In the genomic region with DNA sequence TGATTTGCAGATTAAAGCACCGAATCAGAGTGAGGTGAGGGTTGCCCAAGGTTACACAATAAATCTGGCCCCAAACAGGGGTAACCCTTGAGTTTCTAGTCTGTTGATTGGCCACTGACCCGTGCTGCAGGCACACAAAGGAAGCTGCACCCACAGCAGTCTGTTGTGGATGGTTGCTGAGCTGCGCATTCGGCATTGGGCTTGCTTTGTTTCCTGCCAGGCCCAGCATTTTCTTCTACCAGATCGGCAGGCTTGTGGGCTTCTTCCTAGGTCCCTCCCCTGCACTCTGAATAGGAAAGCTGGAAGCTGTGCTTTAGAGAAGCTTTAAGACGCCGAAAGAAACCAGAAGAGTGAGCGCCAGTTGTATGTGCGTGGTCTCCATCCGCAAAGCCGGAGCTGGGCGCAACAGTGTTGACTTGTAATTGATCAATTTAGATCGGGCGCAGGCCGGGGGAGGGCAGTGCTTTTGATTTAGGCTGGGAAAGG, we compare ENCODE assay signal across 8 cellular contexts. TPM values are rescaled to one million over a fixed set of nuclear protein-coding genes. Genes with fewer than 3 reads are reported as not detected.
DNase-seq lines count a peak whose midpoint lies in the region; ATAC-seq and TF ChIP-seq lines count a peak whose summit lies in the region.

No MANE protein-coding gene starts in this region.

- H3K9me3 ChIP-seq in adipocyte (ENCODE audit: control insufficient read depth, low read length): no peaks in the 10 kb centered on the region

- no peaks in the 10 kb centered on the region for H3K36me3 ChIP-seq in adipocyte (ENCODE audit: control insufficient read depth, insufficient read depth, low read length, severe bottlenecking)

- H3K4me3 ChIP-seq in NB4 (ENCODE audit: low read depth, low read length) (no peak overlapping the region), adipocyte (ENCODE audit: low read length) (peak overlapping the region; percentile 61), retinal pigment epithelial cell (ENCODE audit: low read length) (peak overlapping the region; percentile 24)

- no peaks in the 10 kb centered on the region for H3K27me3 ChIP-seq in adipocyte (replicated peaks; ENCODE audit: control insufficient read depth, insufficient read depth, low read length)

- H3K9ac ChIP-seq in adipocyte (ENCODE audit: low read length): peak overlapping the region; percentile 37

- TF ChIP-seq CTCF in NB4 (IDR thresholded peaks at IDR 0.05; ENCODE audit: low read depth, low read length): no peak
- no peak for TF ChIP-seq CTCF in retinal pigment epithelial cell (conservative IDR thresholded peaks at IDR 0.05; ENCODE audit: low read depth, low read length)

- intact Hi-C loops in left ventricle myocardium superior (cut with micrococcal nuclease): no loop called here

- no peak for TF ChIP-seq POLR2A in NB4 (IDR thresholded peaks at IDR 0.05; ENCODE audit: extremely low read depth, insufficient read length)

- ATAC-seq in left ventricle myocardium superior: peak; percentile 76
- ATAC-seq in GM18502 (IDR thresholded peaks at IDR 0.05; ENCODE audit: poor library complexity, unreplicated experiment): no peak
- no peak for ATAC-seq in GM18907 (IDR thresholded peaks at IDR 0.05; ENCODE audit: unreplicated experiment)

- peak; percentile 59 for DNase-seq in NB4 (ENCODE audit: low read depth)
- DNase-seq in adipocyte (ENCODE audit: low read depth): no peak
- peak; percentile 44 for DNase-seq in left ventricle myocardium superior
- DNase-seq in retinal pigment epithelial cell (ENCODE audit: low read depth): no peak
- no peak for DNase-seq in amniotic stem cell (lab: John Stamatoyannopoulos, UW)
- DNase-seq in GDM1 (lab: John Stamatoyannopoulos, UW): no peak

- H3K4me1 ChIP-seq in adipocyte (ENCODE audit: control insufficient read depth, insufficient read depth, low read length): peaks cover 27% of the 10 kb centered on the region

RNA-seq across cellular contexts. Expression of a gene that starts 12.1 kb away (rescaled TPM):
- 2.1 TPM for total RNA-seq in left ventricle myocardium superior

Comparison
In these comparisons a context has a peak if more than half of its experiments do, and no peak if none do; other contexts are left out.
1. DNase-seq: peak in NB4 (single experiment) and left ventricle myocardium superior (single experiment); none in adipocyte (single experiment), retinal pigment epithelial cell (single experiment), amniotic stem cell (single experiment) and GDM1 (single experiment).